ENCODE assay signal across 13 cellular contexts in genomic region chr2:99777266-99777640, GRCh38.
"Had no signal": no experiment of that assay in that cellular context is flagged by ENCODE, and none has a peak within 500 bp of the region (broad histone marks: within the 10 kb centered on the region; RNA-seq: fewer than 3 reads in every experiment).

No MANE protein-coding gene starts in this region.

- H3K4me1 Mint-ChIP-seq: activated naive CD8-positive, alpha-beta T cell treated with anti-CD3 and anti-CD28 coated beads, Interleukin-2, amount 10 ng/mL, durations not matched to agents 7 days and 5 days had no signal

- ATAC-seq: activated CD8-positive, alpha-beta T cell treated with anti-CD3 and anti-CD28 coated beads for 36 hours; activated T-cell treated with anti-CD3 and anti-CD28 coated beads, Interleukin-2, amount 50 U/mL, for 72 hours; esophagus mucosa; left lobe of liver had no signal

- H3K9me3 ChIP-seq: pancreas had no signal

- H3K36me3 ChIP-seq: heart right ventricle, pancreas had no signal

- H3K4me3 ChIP-seq: heart right ventricle, pancreas had no signal

- H3K27me3 ChIP-seq: heart right ventricle, pancreas had no signal

- H3K36me3 Mint-ChIP-seq: activated naive CD8-positive, alpha-beta T cell treated with anti-CD3 and anti-CD28 coated beads, Interleukin-2, amount 10 ng/mL, durations not matched to agents 7 days and 5 days had no signal

- H3K4me3 Mint-ChIP-seq: activated CD8-positive, alpha-beta T cell treated with anti-CD3 and anti-CD28 coated beads for 36 hours; activated naive CD8-positive, alpha-beta T cell treated with anti-CD3 and anti-CD28 coated beads, Interleukin-2, amount 10 ng/mL, durations not matched to agents 7 days and 5 days; activated T-cell treated with anti-CD3 and anti-CD28 coated beads, Interleukin-2, amount 50 U/mL, for 72 hours had no signal

- H3K4me1 ChIP-seq: pancreas had no signal

- H3K27ac ChIP-seq: heart right ventricle, pancreas had no signal

- DNase-seq: activated CD4-positive, alpha-beta T cell treated with anti-CD3 and anti-CD28 coated beads for 4 hours; activated CD8-positive, alpha-beta memory T cell treated with anti-CD3 and anti-CD28 coated beads, Interleukin-2, amount 50 U/mL, for 4 hours; activated CD8-positive, alpha-beta T cell treated with anti-CD3 and anti-CD28 coated beads for 36 hours; activated naive CD8-positive, alpha-beta T cell treated with anti-CD3 and anti-CD28 coated beads, Interleukin-2, amount 10 ng/mL, durations not matched to agents 7 days and 5 days; activated T-cell treated with anti-CD3 and anti-CD28 coated beads, Interleukin-2, amount 50 U/mL, for 72 hours; anterior cingulate cortex; foreskin melanocyte; heart right ventricle; pancreas; stimulated activated CD4-positive, alpha-beta T cell treated with anti-CD3 and anti-CD28 coated beads, Interleukin-4, amount 100 ng/mL, for 4 hours; T1000 had no signal

- H3K27me3 Mint-ChIP-seq: activated CD8-positive, alpha-beta T cell treated with anti-CD3 and anti-CD28 coated beads for 36 hours had no signal

- H3K27ac Mint-ChIP-seq: activated CD8-positive, alpha-beta T cell treated with anti-CD3 and anti-CD28 coated beads for 36 hours; activated naive CD8-positive, alpha-beta T cell treated with anti-CD3 and anti-CD28 coated beads, Interleukin-2, amount 10 ng/mL, durations not matched to agents 7 days and 5 days; activated T-cell treated with anti-CD3 and anti-CD28 coated beads, Interleukin-2, amount 50 U/mL, for 72 hours had no signal
